2 cellular contexts compared by ENCODE assay signal in genomic region chr10:61939575-61940301, GRCh38.
TF ChIP-seq lines count a peak whose summit lies in the region.

No MANE protein-coding gene starts in this region.

TF ChIP-seq in liver, 16 proteins besides CTCF, POLR2A, EP300 and RAD21 (continued from another document):
- TF ChIP-seq, protein P1, sequence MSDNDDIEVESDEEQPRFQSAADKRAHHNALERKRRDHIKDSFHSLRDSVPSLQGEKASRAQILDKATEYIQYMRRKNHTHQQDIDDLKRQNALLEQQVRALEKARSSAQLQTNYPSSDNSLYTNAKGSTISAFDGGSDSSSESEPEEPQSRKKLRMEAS (IDR thresholded peaks at IDR 0.05), result no peak
- TF ChIP-seq HNF4G (IDR thresholded peaks at IDR 0.05) (no peak), GABPA (IDR thresholded peaks at IDR 0.05 in 1 of 2, conservative IDR thresholded peaks at IDR 0.05 in 1 of 2) (no peak), REST (IDR thresholded peaks at IDR 0.05) (no peak), HNF4A (conservative IDR thresholded peaks at IDR 0.05) (no peak), EGR1 (IDR thresholded peaks at IDR 0.05; ENCODE audit: low read depth in 2 of 2) (no peak)
- TF ChIP-seq, protein P2, sequence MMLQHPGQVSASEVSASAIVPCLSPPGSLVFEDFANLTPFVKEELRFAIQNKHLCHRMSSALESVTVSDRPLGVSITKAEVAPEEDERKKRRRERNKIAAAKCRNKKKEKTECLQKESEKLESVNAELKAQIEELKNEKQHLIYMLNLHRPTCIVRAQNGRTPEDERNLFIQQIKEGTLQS (IDR thresholded peaks at IDR 0.05), result no peak

TF ChIP-seq in HepG2, 621 proteins besides CTCF, POLR2A, EP300 and RAD21 (continued from another document):
- TF ChIP-seq NONO (IDR thresholded peaks at IDR 0.05), result no peak
- TF ChIP-seq NONO (CRISPR knock-in tag; conservative IDR thresholded peaks at IDR 0.05), result no peak
- TF ChIP-seq, protein P3, sequence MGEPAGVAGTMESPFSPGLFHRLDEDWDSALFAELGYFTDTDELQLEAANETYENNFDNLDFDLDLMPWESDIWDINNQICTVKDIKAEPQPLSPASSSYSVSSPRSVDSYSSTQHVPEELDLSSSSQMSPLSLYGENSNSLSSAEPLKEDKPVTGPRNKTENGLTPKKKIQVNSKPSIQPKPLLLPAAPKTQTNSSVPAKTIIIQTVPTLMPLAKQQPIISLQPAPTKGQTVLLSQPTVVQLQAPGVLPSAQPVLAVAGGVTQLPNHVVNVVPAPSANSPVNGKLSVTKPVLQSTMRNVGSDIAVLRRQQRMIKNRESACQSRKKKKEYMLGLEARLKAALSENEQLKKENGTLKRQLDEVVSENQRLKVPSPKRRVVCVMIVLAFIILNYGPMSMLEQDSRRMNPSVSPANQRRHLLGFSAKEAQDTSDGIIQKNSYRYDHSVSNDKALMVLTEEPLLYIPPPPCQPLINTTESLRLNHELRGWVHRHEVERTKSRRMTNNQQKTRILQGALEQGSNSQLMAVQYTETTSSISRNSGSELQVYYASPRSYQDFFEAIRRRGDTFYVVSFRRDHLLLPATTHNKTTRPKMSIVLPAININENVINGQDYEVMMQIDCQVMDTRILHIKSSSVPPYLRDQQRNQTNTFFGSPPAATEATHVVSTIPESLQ (CRISPR knock-in tag; conservative IDR thresholded peaks at IDR 0.05), result no peak
- TF ChIP-seq, protein P4, sequence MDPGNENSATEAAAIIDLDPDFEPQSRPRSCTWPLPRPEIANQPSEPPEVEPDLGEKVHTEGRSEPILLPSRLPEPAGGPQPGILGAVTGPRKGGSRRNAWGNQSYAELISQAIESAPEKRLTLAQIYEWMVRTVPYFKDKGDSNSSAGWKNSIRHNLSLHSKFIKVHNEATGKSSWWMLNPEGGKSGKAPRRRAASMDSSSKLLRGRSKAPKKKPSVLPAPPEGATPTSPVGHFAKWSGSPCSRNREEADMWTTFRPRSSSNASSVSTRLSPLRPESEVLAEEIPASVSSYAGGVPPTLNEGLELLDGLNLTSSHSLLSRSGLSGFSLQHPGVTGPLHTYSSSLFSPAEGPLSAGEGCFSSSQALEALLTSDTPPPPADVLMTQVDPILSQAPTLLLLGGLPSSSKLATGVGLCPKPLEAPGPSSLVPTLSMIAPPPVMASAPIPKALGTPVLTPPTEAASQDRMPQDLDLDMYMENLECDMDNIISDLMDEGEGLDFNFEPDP (CRISPR knock-in tag; conservative IDR thresholded peaks at IDR 0.05), result no peak
- TF ChIP-seq ZNF337 (CRISPR knock-in tag; IDR thresholded peaks at IDR 0.05; ENCODE audit: borderline replicate concordance, low read depth), result no peak
- TF ChIP-seq SCMH1 (CRISPR knock-in tag; IDR thresholded peaks at IDR 0.05; ENCODE audit: borderline replicate concordance), result no peak
- no peak for TF ChIP-seq PLRG1 (conservative IDR thresholded peaks at IDR 0.05)
- no peak for TF ChIP-seq HES4 (CRISPR knock-in tag; IDR thresholded peaks at IDR 0.05; ENCODE audit: borderline replicate concordance)
- TF ChIP-seq SMAD3 (CRISPR knock-in tag; IDR thresholded peaks at IDR 0.05), result no peak
